Comparison of ENCODE assay signal across 8 cellular contexts in the genomic region with DNA sequence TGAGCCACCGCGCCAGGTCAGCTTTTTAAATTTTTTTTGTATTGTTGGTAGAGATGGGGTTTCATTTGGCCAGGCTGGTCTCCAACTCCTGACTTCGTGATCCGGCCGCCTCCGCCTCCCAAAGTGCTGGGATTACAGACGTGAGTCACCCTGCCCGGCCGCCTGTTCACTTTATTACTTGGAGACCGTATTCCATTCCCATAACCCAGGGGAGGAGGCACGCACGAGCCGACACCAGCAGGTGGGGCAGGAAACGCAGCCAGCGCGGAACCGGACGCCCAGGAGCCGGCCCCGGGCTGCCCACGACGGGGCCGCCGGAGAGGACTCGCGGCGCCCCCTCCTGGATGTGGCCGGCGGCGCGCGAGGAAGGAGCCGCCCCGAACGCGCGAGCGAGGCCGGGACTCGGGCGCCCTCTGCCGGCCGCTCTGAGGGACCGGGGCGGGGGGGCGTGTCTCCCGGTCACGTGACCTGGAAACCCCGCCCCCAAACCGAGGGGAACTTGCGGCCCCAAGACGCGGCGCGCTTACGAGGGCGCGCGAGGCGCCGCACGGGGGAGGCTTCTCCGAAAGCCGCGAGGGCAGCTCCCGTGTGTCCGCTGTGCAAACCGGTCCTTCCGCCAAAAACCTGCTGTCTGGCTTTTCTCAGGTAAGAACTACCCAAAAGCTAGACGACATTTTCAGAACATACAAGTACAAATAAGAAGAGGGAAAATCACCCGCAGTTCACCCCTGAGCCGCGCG. TPM values are rescaled to one million over a fixed set of nuclear protein-coding genes. Genes with fewer than 3 reads are reported as not detected.
A peak's percentile ranks its signal among the peaks of the same experiment; 100 is the strongest.
DNase-seq lines count a peak whose midpoint lies in the region; ATAC-seq and TF ChIP-seq lines count a peak whose summit lies in the region.

No MANE protein-coding gene starts in this region.

- DNase-seq in GM10266 (ENCODE audit: extremely low spot score) (peak; percentile 97), PC-9 (peak; percentile 88 to 92), Right ventricle myocardium superior (peak; percentile 92), psoas muscle (peak; percentile 95 to 98), uterus (peak; percentile 94), NCI-H2107 (lab: John Stamatoyannopoulos, UW) (no peak)
- peak; percentile 88 for DNase-seq in activated naive CD4-positive, alpha-beta T cell treated with anti-CD3 and anti-CD28 coated beads, Interleukin-2, amount 10 ng/mL, durations not matched to agents 7 days and 5 days

- BruUV-seq in PC-9 (replicated peaks; lab: Mats Ljungman, UMichigan), result no TSS peak

- H3K27ac ChIP-seq in PC-9, result peak overlapping the region; percentile 71
- peak overlapping the region; percentile 90 for H3K27ac ChIP-seq in psoas muscle
- peak overlapping the region; percentile 73 to 84 for H3K27ac ChIP-seq in uterus

- no peaks in the 10 kb centered on the region for H3F3A ChIP-seq in PC-9 (ENCODE audit: insufficient read depth, low read depth)

- H4K20me1 ChIP-seq in PC-9 (ENCODE audit: insufficient read depth), result no peaks in the 10 kb centered on the region

- H3K27ac Mint-ChIP-seq in activated naive CD4-positive, alpha-beta T cell treated with anti-CD3 and anti-CD28 coated beads, Interleukin-2, amount 10 ng/mL, durations not matched to agents 7 days and 5 days, result peak overlapping the region; percentile 87

- intact Hi-C loops in PC-9 (cut with micrococcal nuclease; ENCODE audit: unreplicated experiment) (loop anchor here (5.0 kb wide), 1 partner anchor 126 kb away; the partner anchor contains the start of gene PKP3), Right ventricle myocardium superior (cut with DNase I) (loop anchor here (10.0 kb wide), 1 partner anchor 314 kb away; the partner anchor contains the start of genes BET1L and RIC8A), psoas muscle (cut with DNase I) (no loop called here), uterus (cut with DNase I; ENCODE audit: low total_unique reads) (no loop called here)

- H3K27me3 ChIP-seq in PC-9 (ENCODE audit: insufficient read depth, low read depth) (no peaks in the 10 kb centered on the region), psoas muscle (ENCODE audit: insufficient read depth in 3 of 3, low read length in 2 of 3) (no peaks in the 10 kb centered on the region), uterus (no peaks in the 10 kb centered on the region)

- H3K4me3 ChIP-seq in PC-9 (peak overlapping the region; percentile 32; the same call in 1 of the 2 replicates), psoas muscle (peak overlapping the region; percentile 44), uterus (no peak overlapping the region)

- H3K36me3 Mint-ChIP-seq in activated naive CD4-positive, alpha-beta T cell treated with anti-CD3 and anti-CD28 coated beads, Interleukin-2, amount 10 ng/mL, durations not matched to agents 7 days and 5 days, result peaks cover 18% of the 10 kb centered on the region

- no peaks in the 10 kb centered on the region for H3K9me2 ChIP-seq in PC-9 (ENCODE audit: insufficient read depth)

- POLR2A ChIA-PET in PC-9 (lab: Charles Lee; ENCODE audit: unreplicated experiment), result no interaction called here

- H3K4me1 ChIP-seq in PC-9 (replicated peaks; ENCODE audit: insufficient read depth) (no peaks in the 10 kb centered on the region), psoas muscle (peaks cover 3% of the 10 kb centered on the region), uterus (no peaks in the 10 kb centered on the region)

- peak overlapping the region; percentile 61 for H3K4me2 ChIP-seq in PC-9

- ATAC-seq in HG02610 (IDR thresholded peaks at IDR 0.05; ENCODE audit: unreplicated experiment) (peak; percentile 60), Right ventricle myocardium superior (ENCODE audit: poor library complexity) (peak; percentile 98), psoas muscle (peak; percentile 97 to 98 (median 98))

- peak overlapping the region; percentile 73 for H3K4me3 Mint-ChIP-seq in activated naive CD4-positive, alpha-beta T cell treated with anti-CD3 and anti-CD28 coated beads, Interleukin-2, amount 10 ng/mL, durations not matched to agents 7 days and 5 days

- TF ChIP-seq POLR2A in uterus (IDR thresholded peaks at IDR 0.05), result peak in 1 of 2 donors; percentile 45

- H3K9me3 ChIP-seq in PC-9 (ENCODE audit: insufficient read depth, low read depth), result no peaks in the 10 kb centered on the region
- no peaks in the 10 kb centered on the region for H3K9me3 ChIP-seq in psoas muscle
- H3K9me3 ChIP-seq in uterus, result no peaks in the 10 kb centered on the region

- H3K36me3 ChIP-seq in PC-9 (ENCODE audit: low read depth), result no peaks in the 10 kb centered on the region
- peaks cover 6 to 19% of the 10 kb centered on the region in 2 donors for H3K36me3 ChIP-seq in psoas muscle (ENCODE audit: insufficient read depth in 1 of 2, low read depth in 1 of 2)
- H3K36me3 ChIP-seq in uterus, result no peaks in the 10 kb centered on the region

- CTCF ChIA-PET in PC-9 (lab: Charles Lee), result interaction anchor here (0.6 kb wide), 2 partner anchors 259 to 620 kb away, joined by 4 to 11 read pairs; no protein-coding TSS in a partner anchor
- CTCF ChIA-PET in activated naive CD4-positive, alpha-beta T cell treated with anti-CD3 and anti-CD28 coated beads, Interleukin-2, amount 10 ng/mL, durations not matched to agents 7 days and 5 days (lab: Charles Lee), result interaction anchor here (0.6 to 1.7 kb wide), 21 partner anchors 9 to 268 kb away, joined by 3 to 7 read pairs (median 3); partner anchors contain the start of genes PTDSS2 and SIGIRR

- peaks cover 14% of the 10 kb centered on the region for H3K4me1 Mint-ChIP-seq in activated naive CD4-positive, alpha-beta T cell treated with anti-CD3 and anti-CD28 coated beads, Interleukin-2, amount 10 ng/mL, durations not matched to agents 7 days and 5 days

- H3K9me3 Mint-ChIP-seq in activated naive CD4-positive, alpha-beta T cell treated with anti-CD3 and anti-CD28 coated beads, Interleukin-2, amount 10 ng/mL, durations not matched to agents 7 days and 5 days, result peaks cover 15% of the 10 kb centered on the region

- 3 to 4% (median 3%) methylated on average over 60 to 74 of the region's 74 CpGs for WGBS in psoas muscle, 3 donors

- H3K27me3 Mint-ChIP-seq in activated naive CD4-positive, alpha-beta T cell treated with anti-CD3 and anti-CD28 coated beads, Interleukin-2, amount 10 ng/mL, durations not matched to agents 7 days and 5 days, result no peaks in the 10 kb centered on the region

- TF ChIP-seq CTCF in GM10266 (IDR thresholded peaks at IDR 0.05; ENCODE audit: control insufficient read depth, insufficient read depth, low read depth, missing control alignments) (peak; percentile 96), PC-9 (conservative IDR thresholded peaks at IDR 0.05) (peak; percentile 73), psoas muscle (IDR thresholded peaks at IDR 0.05) (peak; percentile 100), uterus (IDR thresholded peaks at IDR 0.05) (peak; percentile 85 to 100 (median 100))

- no peaks in the 10 kb centered on the region for H3K79me2 ChIP-seq in PC-9 (ENCODE audit: low read depth)

- no peak overlapping the region for H2AFZ ChIP-seq in PC-9

RNA-seq across cellular contexts. Expression of gene RNH1, which starts 11.6 kb away (rescaled TPM):
- 87.8 and 104 TPM in 2 replicates for total RNA-seq in PC-9 (2021)
- total RNA-seq in Right ventricle myocardium superior, result 171 TPM
- total RNA-seq in psoas muscle, result 100 to 1,000 TPM; 103 to 145 (median 113) TPM
- polyA plus RNA-seq in psoas muscle, result 100 to 1,000 TPM; 105 to 181 (median 105) TPM
- 100 to 1,000 TPM; 111 to 175 (median 142) TPM for total RNA-seq in uterus

RNA-seq across cellular contexts. Expression of gene HRAS, which starts 16.7 kb away (rescaled TPM):
- total RNA-seq in PC-9 (2021), result 47.2 and 47.5 TPM in 2 replicates
- total RNA-seq in Right ventricle myocardium superior, result 60.5 TPM
- total RNA-seq in psoas muscle, result 10 to 100 TPM; 43.6 to 74.7 (median 53.9) TPM
- 10 to 100 TPM; 53.9 to 76.2 (median 66.3) TPM for polyA plus RNA-seq in psoas muscle
- total RNA-seq in uterus, result 10 to 100 TPM in 3 of 4 donors, 1 to 10 TPM in 1; 5.4 to 37.6 (median 23.8) TPM

RNA-seq across cellular contexts. Expression of gene LRRC56, which starts 18.7 kb away (rescaled TPM):
- total RNA-seq in PC-9 (2021) (5.0 and 6.3 TPM in 2 replicates), Right ventricle myocardium superior (0.13 TPM), psoas muscle (under 1 TPM; 0.30 to 0.84 (median 0.55) TPM), uterus (1 to 10 TPM in 2 of 4 donors, not detected in 2; 1.7 to 1.9 TPM)
- under 1 TPM in 2 of 3 donors, not detected in 1; 0.39 to 0.61 TPM for polyA plus RNA-seq in psoas muscle

RNA-seq across cellular contexts. Expression of gene LMNTD2, which starts 41.9 kb away (rescaled TPM):
- 12.8 and 16.3 TPM in 2 replicates for total RNA-seq in PC-9 (2021)
- 0.22 TPM for total RNA-seq in Right ventricle myocardium superior
- under 1 TPM in 2 of 4 donors, not detected in 2; 0.25 to 0.27 TPM for total RNA-seq in psoas muscle
- polyA plus RNA-seq in psoas muscle, result under 1 TPM; 0.04 to 0.12 (median 0.09) TPM
- 1 to 10 TPM in 1 of 4 donors, under 1 TPM in 2, not detected in 1; 0.14 to 2.2 (median 0.51) TPM for total RNA-seq in uterus

RNA-seq across cellular contexts. Expression of gene RASSF7, which starts 42.1 kb away (rescaled TPM):
- total RNA-seq in PC-9 (2021) (36.2 and 40.8 TPM in 2 replicates), Right ventricle myocardium superior (4.4 TPM), psoas muscle (1 to 10 TPM in 1 of 4 donors, under 1 TPM in 2, not detected in 1; 0.78 to 1.2 (median 0.84) TPM), uterus (10 to 100 TPM in 2 of 4 donors, 1 to 10 TPM in 1, under 1 TPM in 1; 0.59 to 13.1 (median 8.0) TPM)
- 1 to 10 TPM in 1 of 3 donors, under 1 TPM in 2; 0.65 to 1.4 (median 1.00) TPM for polyA plus RNA-seq in psoas muscle

Comparison
In these comparisons a context has a peak if more than half of its experiments do, and no peak if none do; other contexts are left out.
1. H3K4me3 ChIP-seq: peak in PC-9 (single experiment) and psoas muscle (single experiment); none in uterus (0 of 2).
2. intact Hi-C loops: an anchor here in PC-9 (5.0 kb wide) and Right ventricle myocardium superior (10.0 kb wide); none called in psoas muscle and uterus.
3. Peak in every context shown above with its lines, with median percentiles within 50 percentile points of each other: CTCF ChIP-seq, ATAC-seq and H3K27ac ChIP-seq.